Comparison of ENCODE assay signal across 27 cellular contexts in the genomic region with DNA sequence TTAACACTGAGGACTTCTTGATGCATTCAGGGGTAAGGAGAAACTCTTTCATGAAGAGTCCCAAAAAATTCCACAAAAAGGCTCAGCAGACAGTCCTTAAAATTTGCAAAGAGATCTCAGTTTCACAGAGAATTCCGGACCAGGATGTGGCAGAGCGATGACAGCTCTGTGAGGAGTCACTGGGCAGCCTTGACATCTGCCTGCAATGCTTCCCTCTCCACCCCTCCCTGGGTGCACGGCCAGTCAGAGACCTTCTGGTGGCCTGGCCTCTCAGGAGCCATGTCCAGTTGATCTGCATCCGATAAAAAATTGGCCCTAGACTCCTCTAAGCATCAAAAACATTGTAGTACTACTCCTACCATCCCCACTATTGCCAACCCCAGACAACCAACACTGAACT.
"Had no signal": no experiment of that assay in that cellular context is flagged by ENCODE, and none has a peak within 500 bp of the region (broad histone marks: within the 10 kb centered on the region; RNA-seq: fewer than 3 reads in every experiment).

No MANE protein-coding gene starts in this region.

- ATAC-seq: activated CD8-positive, alpha-beta T cell treated with anti-CD3 and anti-CD28 coated beads for 36 hours; activated naive CD4-positive, alpha-beta T cell treated with anti-CD3 and anti-CD28 coated beads, Interleukin-2, amount 50 U/mL, for 72 hours; activated T-cell treated with anti-CD3 and anti-CD28 coated beads, Interleukin-2, amount 50 U/mL, for 72 hours; activated T-helper 17 cell treated with anti-CD3 and anti-CD28 coated beads, Interleukin-2, amount 50 U/mL, for 72 hours; Panc1 had no signal

- H3K36me3 ChIP-seq: ascending aorta, cardiac muscle cell, SJSA1, WERI-Rb-1 had no signal

- H3K4me3 Mint-ChIP-seq: activated CD4-positive, alpha-beta T cell treated with anti-CD3 and anti-CD28 coated beads, Interleukin-2, amount 10 ng/mL, durations not matched to agents 24 days and 14 days; activated CD8-positive, alpha-beta T cell treated with anti-CD3 and anti-CD28 coated beads for 36 hours; activated naive CD4-positive, alpha-beta T cell treated with anti-CD3 and anti-CD28 coated beads for 36 hours; activated T-cell treated with anti-CD3 and anti-CD28 coated beads, Interleukin-2, amount 50 U/mL, for 72 hours; activated T-helper 17 cell treated with anti-CD3 and anti-CD28 coated beads, Interleukin-2, amount 50 U/mL, for 72 hours; T-helper 1 cell treated with Interleukin-12 subunit alpha and Interleukin-12 subunit beta and Interleukin-4 antibody, amounts not matched to agents 30 μg/mL and 1 μg/mL, for 36 hours had no signal

- H3K27me3 Mint-ChIP-seq: activated CD4-positive, alpha-beta T cell treated with anti-CD3 and anti-CD28 coated beads, Interleukin-2, amount 10 ng/mL, durations not matched to agents 24 days and 14 days; activated CD8-positive, alpha-beta T cell treated with anti-CD3 and anti-CD28 coated beads for 36 hours; activated T-helper 17 cell treated with anti-CD3 and anti-CD28 coated beads, Interleukin-2, amount 50 U/mL, for 72 hours had no signal

- H3K27me3 ChIP-seq: ascending aorta had no signal

- H3K9ac ChIP-seq: SK-N-SH had no signal

- H3K4me3 ChIP-seq: ascending aorta, cardiac muscle cell, SJSA1 had no signal

- H3K4me1 ChIP-seq: ascending aorta, SJSA1 had no signal

- H3K4me2 ChIP-seq: SK-N-SH had no signal

- H3K4me1 Mint-ChIP-seq: activated T-helper 17 cell treated with anti-CD3 and anti-CD28 coated beads, Interleukin-2, amount 50 U/mL, for 72 hours had no signal

- H3K27ac Mint-ChIP-seq: activated CD4-positive, alpha-beta T cell treated with anti-CD3 and anti-CD28 coated beads, Interleukin-2, amount 10 ng/mL, durations not matched to agents 24 days and 14 days; activated CD8-positive, alpha-beta T cell treated with anti-CD3 and anti-CD28 coated beads for 36 hours; activated naive CD4-positive, alpha-beta T cell treated with anti-CD3 and anti-CD28 coated beads for 36 hours; activated T-cell treated with anti-CD3 and anti-CD28 coated beads, Interleukin-2, amount 50 U/mL, for 72 hours; activated T-helper 17 cell treated with anti-CD3 and anti-CD28 coated beads, Interleukin-2, amount 50 U/mL, for 72 hours; T-helper 1 cell treated with Interleukin-12 subunit alpha and Interleukin-12 subunit beta and Interleukin-4 antibody, amounts not matched to agents 30 μg/mL and 1 μg/mL, for 36 hours had no signal

- H3K27ac ChIP-seq: ascending aorta, cardiac muscle cell, SJSA1, WERI-Rb-1 had no signal

- DNase-seq: activated CD4-positive, alpha-beta T cell treated with anti-CD3 and anti-CD28 coated beads, Interleukin-2, amount 10 ng/mL, durations not matched to agents 24 days and 14 days; activated CD4-positive, alpha-beta T cell treated with anti-CD3 and anti-CD28 coated beads, Interleukin-2, amount 50 U/mL, for 4 hours; activated CD8-positive, alpha-beta T cell treated with anti-CD3 and anti-CD28 coated beads for 36 hours; activated gamma-delta T cell treated with Interleukin-2 at 50 U/mL for 16 hours; activated naive CD4-positive, alpha-beta T cell treated with anti-CD3 and anti-CD28 coated beads for 36 hours; activated T-cell treated with anti-CD3 and anti-CD28 coated beads, Interleukin-2, amount 50 U/mL, for 1 hour; activated T-cell treated with anti-CD3 and anti-CD28 coated beads, Interleukin-2, amount 50 U/mL, for 72 hours; amygdala; Karpas-422; KBM-7; NCI-H1105; NCI-H1417 treated with DMSO at 0.1 percent for 48 hours; NCI-H187 treated with DMSO at 0.1 percent for 48 hours; NCI-H2081; NCI-H345; NCI-H524 treated with DMSO at 0.1 percent for 48 hours; SHP77 treated with DMSO at 0.1 percent for 48 hours; SK-N-SH; T-helper 9 cell; WERI-Rb-1 had no signal

- H3K9me3 Mint-ChIP-seq: activated CD4-positive, alpha-beta T cell treated with anti-CD3 and anti-CD28 coated beads, Interleukin-2, amount 10 ng/mL, durations not matched to agents 24 days and 14 days; activated CD8-positive, alpha-beta T cell treated with anti-CD3 and anti-CD28 coated beads for 36 hours; activated naive CD4-positive, alpha-beta T cell treated with anti-CD3 and anti-CD28 coated beads for 36 hours; activated naive CD4-positive, alpha-beta T cell treated with anti-CD3 and anti-CD28 coated beads, Interleukin-2, amount 50 U/mL, for 72 hours; activated T-cell treated with anti-CD3 and anti-CD28 coated beads, Interleukin-2, amount 50 U/mL, for 72 hours; activated T-helper 17 cell treated with anti-CD3 and anti-CD28 coated beads, Interleukin-2, amount 50 U/mL, for 72 hours; T-helper 1 cell treated with Interleukin-12 subunit alpha and Interleukin-12 subunit beta and Interleukin-4 antibody, amounts not matched to agents 30 μg/mL and 1 μg/mL, for 36 hours had no signal

- H3K9me3 ChIP-seq: ascending aorta, SJSA1, SK-N-SH had no signal

- H3K36me3 Mint-ChIP-seq: activated naive CD4-positive, alpha-beta T cell treated with anti-CD3 and anti-CD28 coated beads, Interleukin-2, amount 50 U/mL, for 72 hours had no signal
